ENCODE assay signal across 9 cellular contexts in the genomic region with DNA sequence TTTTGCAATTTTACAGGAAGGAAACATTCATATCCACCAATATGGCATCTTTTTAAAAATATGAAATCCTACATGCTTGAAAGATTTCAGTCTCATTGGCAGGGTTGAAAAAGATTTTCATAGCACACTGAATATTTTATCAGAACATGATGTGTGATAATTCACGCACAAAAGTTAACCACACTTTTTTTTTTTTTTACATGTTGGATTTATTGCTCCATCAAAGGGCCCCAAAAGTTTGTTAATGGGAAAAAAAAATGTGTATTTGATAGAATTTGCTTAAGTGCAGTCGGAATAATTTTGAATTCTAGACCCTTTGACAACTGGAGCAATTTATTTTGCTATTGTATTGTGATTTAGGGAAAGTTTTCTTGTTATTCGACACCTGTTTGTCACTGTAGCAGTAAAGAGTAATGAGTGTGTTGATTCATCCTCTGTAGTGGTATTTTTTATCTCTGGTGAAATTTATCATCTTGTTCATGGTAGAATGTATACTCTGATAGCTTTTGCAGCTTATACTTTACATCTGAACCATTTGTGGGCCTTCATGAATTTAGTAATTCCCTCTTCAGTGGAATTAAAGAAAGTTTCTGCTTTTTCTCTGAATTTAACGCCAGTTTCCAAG. TPM values are rescaled to one million over a fixed set of nuclear protein-coding genes. Genes with fewer than 3 reads are reported as not detected.
DNase-seq lines count a peak whose midpoint lies in the region; ATAC-seq and TF ChIP-seq lines count a peak whose summit lies in the region.
"Had no signal": no experiment of that assay in that cellular context is flagged by ENCODE, and none has a peak within 500 bp of the region (broad histone marks: within the 10 kb centered on the region; RNA-seq: fewer than 3 reads in every experiment).

No MANE protein-coding gene starts in this region.

- H3K9me3 Mint-ChIP-seq in activated CD4-positive, alpha-beta T cell treated with anti-CD3 and anti-CD28 coated beads for 36 hours (ENCODE audit: low read depth) = no peaks in the 10 kb centered on the region
- no peaks in the 10 kb centered on the region for H3K9me3 Mint-ChIP-seq in activated T-helper 2 cell treated with anti-CD3 and anti-CD28 coated beads, Interferon-gamma antibody, Interleukin-2, Interleukin-4, amounts not matched to agents 10 μg/mL and 5 μg/mL and 100 μg/mL, durations not matched to agents 14 hours and 24 hours and 36 hours

- TF ChIP-seq POLR2A in suprapubic skin (IDR thresholded peaks at IDR 0.05) = no peak

- H3K36me3 ChIP-seq in suprapubic skin = no peaks in the 10 kb centered on the region

- peak overlapping the region; percentile 46 for H3K4me3 Mint-ChIP-seq in activated CD4-positive, alpha-beta T cell treated with anti-CD3 and anti-CD28 coated beads for 36 hours
- peak overlapping the region; percentile 64 for H3K4me3 Mint-ChIP-seq in activated T-helper 2 cell treated with anti-CD3 and anti-CD28 coated beads, Interferon-gamma antibody, Interleukin-2, Interleukin-4, amounts not matched to agents 10 μg/mL and 5 μg/mL and 100 μg/mL, durations not matched to agents 14 hours and 24 hours and 36 hours (ENCODE audit: low read depth)

- POLR2A ChIA-PET in activated CD4-positive, alpha-beta T cell treated with anti-CD3 and anti-CD28 coated beads for 36 hours (lab: Charles Lee) = no interaction called here

- peaks cover 24% of the 10 kb centered on the region for H3K27me3 Mint-ChIP-seq in activated CD4-positive, alpha-beta T cell treated with anti-CD3 and anti-CD28 coated beads for 36 hours
- peaks cover 54% of the 10 kb centered on the region for H3K27me3 Mint-ChIP-seq in activated T-helper 2 cell treated with anti-CD3 and anti-CD28 coated beads, Interferon-gamma antibody, Interleukin-2, Interleukin-4, amounts not matched to agents 10 μg/mL and 5 μg/mL and 100 μg/mL, durations not matched to agents 14 hours and 24 hours and 36 hours (ENCODE audit: low read depth)

- H3K9me3 ChIP-seq in iPS-18c (ENCODE audit: control insufficient read depth, insufficient read depth, low read length) (no peaks in the 10 kb centered on the region), suprapubic skin (no peaks in the 10 kb centered on the region)

- TF ChIP-seq EP300 in suprapubic skin (IDR thresholded peaks at IDR 0.05) = no peak

- WGBS in suprapubic skin = 72% methylated on average over 4 of the region's 4 CpGs

- H3K27ac ChIP-seq in suprapubic skin = no peak overlapping the region

- H3K4me1 Mint-ChIP-seq in activated CD4-positive, alpha-beta T cell treated with anti-CD3 and anti-CD28 coated beads for 36 hours = peaks cover 34% of the 10 kb centered on the region
- peaks cover 14% of the 10 kb centered on the region for H3K4me1 Mint-ChIP-seq in activated T-helper 2 cell treated with anti-CD3 and anti-CD28 coated beads, Interferon-gamma antibody, Interleukin-2, Interleukin-4, amounts not matched to agents 10 μg/mL and 5 μg/mL and 100 μg/mL, durations not matched to agents 14 hours and 24 hours and 36 hours (ENCODE audit: low read depth)

- ATAC-seq in activated CD4-positive, alpha-beta T cell treated with anti-CD3 and anti-CD28 coated beads for 36 hours = no peak
- no peak for ATAC-seq in esophagus mucosa

- intact Hi-C loops in activated CD4-positive, alpha-beta T cell treated with anti-CD3 and anti-CD28 coated beads for 36 hours (cut with DNase I, micrococcal nuclease) = loop anchor here in 1 of 2 experiments (10.0 kb wide), 1 partner anchor 361 kb away; the partner anchor contains the start of gene DEGS2
- intact Hi-C loops in activated T-helper 2 cell treated with anti-CD3 and anti-CD28 coated beads, Interferon-gamma antibody, Interleukin-2, Interleukin-4, amounts not matched to agents 10 μg/mL and 5 μg/mL and 100 μg/mL, durations not matched to agents 14 hours and 24 hours and 36 hours (cut with micrococcal nuclease) = no loop called here

- CTCF ChIA-PET in activated CD4-positive, alpha-beta T cell treated with anti-CD3 and anti-CD28 coated beads for 36 hours (lab: Charles Lee) = no interaction called here

- H3K4me3 ChIP-seq in iPS-18c (ENCODE audit: insufficient read depth, low read depth, low read length) (peak overlapping the region; percentile 47; the same call in 1 of the 2 replicates), suprapubic skin (peak overlapping the region; percentile 60)

- H3K27ac Mint-ChIP-seq in activated CD4-positive, alpha-beta T cell treated with anti-CD3 and anti-CD28 coated beads for 36 hours = no peak overlapping the region
- no peak overlapping the region for H3K27ac Mint-ChIP-seq in activated T-helper 2 cell treated with anti-CD3 and anti-CD28 coated beads, Interferon-gamma antibody, Interleukin-2, Interleukin-4, amounts not matched to agents 10 μg/mL and 5 μg/mL and 100 μg/mL, durations not matched to agents 14 hours and 24 hours and 36 hours

- no peaks in the 10 kb centered on the region for H3K36me3 Mint-ChIP-seq in activated CD4-positive, alpha-beta T cell treated with anti-CD3 and anti-CD28 coated beads for 36 hours (ENCODE audit: low read depth)
- H3K36me3 Mint-ChIP-seq in activated T-helper 2 cell treated with anti-CD3 and anti-CD28 coated beads, Interferon-gamma antibody, Interleukin-2, Interleukin-4, amounts not matched to agents 10 μg/mL and 5 μg/mL and 100 μg/mL, durations not matched to agents 14 hours and 24 hours and 36 hours (ENCODE audit: low read depth) = no peaks in the 10 kb centered on the region

- no peak for DNase-seq in activated CD4-positive, alpha-beta T cell treated with anti-CD3 and anti-CD28 coated beads for 36 hours
- no peak for DNase-seq in activated CD4-positive, alpha-beta T cell treated with anti-CD3 and anti-CD28 coated beads, Interleukin-2, amount 50 U/mL, for 1 hour
- DNase-seq in activated T-helper 2 cell treated with anti-CD3 and anti-CD28 coated beads, Interferon-gamma antibody, Interleukin-2, Interleukin-4, amounts not matched to agents 10 μg/mL and 5 μg/mL and 100 μg/mL, durations not matched to agents 14 hours and 24 hours and 36 hours (ENCODE audit: low spot score) = no peak
- no peak for DNase-seq in suprapubic skin (ENCODE audit: low spot score in 2 of 2)
- DNase-seq in stimulated activated CD4-positive, alpha-beta T cell treated with anti-CD3 and anti-CD28 coated beads, Interleukin-4, amount 100 ng/mL, for 4 hours = no peak
- no peak for DNase-seq in stimulated activated CD4-positive, alpha-beta T cell treated with anti-CD3 and anti-CD28 coated beads, Interleukin-2, amount 100 ng/mL, for 24 hours
- DNase-seq: NCI-H187 treated with DMSO at 0.1 percent for 48 hours had no signal

- no peak for TF ChIP-seq CTCF in suprapubic skin (IDR thresholded peaks at IDR 0.05)

- no peaks in the 10 kb centered on the region for H3K27me3 ChIP-seq in suprapubic skin

- H3K4me1 ChIP-seq in suprapubic skin = peaks cover 33% of the 10 kb centered on the region

RNA-seq across cellular contexts. Expression of gene EML1, which starts 1.1 kb away (rescaled TPM):
- 1 to 10 TPM; 1.7 TPM for total RNA-seq in activated CD4-positive, alpha-beta T cell treated with anti-CD3 and anti-CD28 coated beads for 36 hours
- 0.68 and 0.87 TPM in 2 replicates for total RNA-seq in activated T-helper 2 cell treated with anti-CD3 and anti-CD28 coated beads, Interferon-gamma antibody, Interleukin-2, Interleukin-4, amounts not matched to agents 10 μg/mL and 5 μg/mL and 100 μg/mL, durations not matched to agents 14 hours and 24 hours and 36 hours
- total RNA-seq in suprapubic skin (10 to 100 TPM in 3 of 4 donors, 1 to 10 TPM in 1; 9.6 to 17.6 (median 15.4) TPM), esophagus mucosa (6.0 TPM)
